1 cellular context compared by ENCODE assay signal in the genomic region with DNA sequence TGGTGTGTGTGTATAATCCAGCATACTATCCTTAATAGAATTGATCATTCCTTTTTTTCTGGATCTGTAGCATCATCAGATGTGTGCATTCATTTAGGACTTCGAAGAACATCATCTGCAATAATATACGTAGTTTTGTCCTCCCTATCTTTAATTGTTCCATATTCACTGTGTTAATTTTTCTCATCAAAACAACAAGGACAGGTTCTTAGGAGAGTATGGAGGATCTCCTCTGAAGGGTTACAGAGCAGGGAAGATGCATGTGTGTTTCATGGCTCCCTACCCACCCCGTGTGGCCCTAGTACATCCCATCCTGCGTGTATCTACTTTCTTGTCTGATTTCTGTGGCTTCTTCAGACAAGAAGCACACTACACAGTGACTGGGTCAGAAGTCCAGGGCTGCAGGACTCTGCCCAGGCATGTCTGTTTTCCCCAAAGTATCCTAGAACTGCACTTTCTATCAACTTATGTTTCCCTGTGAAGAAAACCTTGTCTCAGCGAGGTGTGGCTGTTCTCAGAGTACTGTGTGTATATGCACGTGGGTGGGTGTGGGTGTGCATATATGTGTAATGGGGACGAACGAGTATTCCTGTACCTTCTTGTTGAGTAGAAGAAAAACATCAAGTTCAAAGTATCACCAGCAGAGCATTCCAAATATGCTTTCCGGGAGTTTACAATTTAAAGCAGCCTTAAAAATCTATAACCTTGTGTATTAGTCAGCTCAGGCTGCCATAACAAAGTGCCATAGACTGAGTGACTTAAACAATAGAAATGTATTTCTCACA.
TF ChIP-seq lines count a peak whose summit lies in the region.

No MANE protein-coding gene starts in this region.

TF ChIP-seq in HepG2, 621 proteins besides CTCF, POLR2A, EP300 and RAD21 (continued from another document):
- TF ChIP-seq, protein P1, sequence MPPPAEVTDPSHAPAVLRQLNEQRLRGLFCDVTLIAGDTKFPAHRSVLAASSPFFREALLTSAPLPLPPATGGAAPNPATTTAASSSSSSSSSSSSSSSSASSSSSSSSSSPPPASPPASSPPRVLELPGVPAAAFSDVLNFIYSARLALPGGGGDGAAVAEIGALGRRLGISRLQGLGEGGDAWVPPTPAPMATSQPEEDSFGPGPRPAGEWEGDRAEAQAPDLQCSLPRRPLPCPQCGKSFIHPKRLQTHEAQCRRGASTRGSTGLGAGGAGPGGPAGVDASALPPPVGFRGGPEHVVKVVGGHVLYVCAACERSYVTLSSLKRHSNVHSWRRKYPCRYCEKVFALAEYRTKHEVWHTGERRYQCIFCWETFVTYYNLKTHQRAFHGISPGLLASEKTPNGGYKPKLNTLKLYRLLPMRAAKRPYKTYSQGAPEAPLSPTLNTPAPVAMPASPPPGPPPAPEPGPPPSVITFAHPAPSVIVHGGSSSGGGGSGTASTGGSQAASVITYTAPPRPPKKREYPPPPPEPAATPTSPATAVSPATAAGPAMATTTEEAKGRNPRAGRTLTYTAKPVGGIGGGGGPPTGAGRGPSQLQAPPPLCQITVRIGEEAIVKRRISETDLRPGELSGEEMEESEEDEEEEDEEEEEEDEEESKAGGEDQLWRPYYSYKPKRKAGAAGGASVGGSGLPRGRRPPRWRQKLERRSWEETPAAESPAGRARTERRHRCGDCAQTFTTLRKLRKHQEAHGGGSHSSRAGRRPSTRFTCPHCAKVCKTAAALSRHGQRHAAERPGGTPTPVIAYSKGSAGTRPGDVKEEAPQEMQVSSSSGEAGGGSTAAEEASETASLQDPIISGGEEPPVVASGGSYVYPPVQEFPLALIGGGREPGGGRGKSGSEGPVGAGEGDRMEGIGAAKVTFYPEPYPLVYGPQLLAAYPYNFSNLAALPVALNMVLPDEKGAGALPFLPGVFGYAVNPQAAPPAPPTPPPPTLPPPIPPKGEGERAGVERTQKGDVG (CRISPR knock-in tag; IDR thresholded peaks at IDR 0.05; ENCODE audit: borderline replicate concordance), result peak; percentile 72; the same call in 1 of the 2 replicates
- peak; percentile 22; the same call in 1 of the 2 replicates for TF ChIP-seq POGZ (CRISPR knock-in tag; IDR thresholded peaks at IDR 0.05)
- TF ChIP-seq HOXA3 (CRISPR knock-in tag; IDR thresholded peaks at IDR 0.05), result peak; percentile 25; the same call in 1 of the 2 replicates
- TF ChIP-seq ZNF556 (CRISPR knock-in tag; IDR thresholded peaks at IDR 0.05; ENCODE audit: borderline replicate concordance), result no peak
- peak; percentile 40; the same call in 1 of the 2 replicates for TF ChIP-seq SAP130 (CRISPR knock-in tag; IDR thresholded peaks at IDR 0.05; ENCODE audit: low read depth)
- peak; percentile 15; the same call in 1 of the 2 replicates for TF ChIP-seq FOXA3 (CRISPR knock-in tag; IDR thresholded peaks at IDR 0.05)
- no peak for TF ChIP-seq NONO (IDR thresholded peaks at IDR 0.05)
- TF ChIP-seq NONO (CRISPR knock-in tag; conservative IDR thresholded peaks at IDR 0.05), result 0 out of 2 replicates have a peak, but pooled peaks have one; percentile 34
- 0 out of 2 replicates have a peak, but pooled peaks have one; percentile 30 for TF ChIP-seq MIER2 (CRISPR knock-in tag; IDR thresholded peaks at IDR 0.05)
- no peak for TF ChIP-seq MBD4 (IDR thresholded peaks at IDR 0.05; ENCODE audit: borderline replicate concordance, low read length)
- TF ChIP-seq TBX2 (CRISPR knock-in tag; IDR thresholded peaks at IDR 0.05; ENCODE audit: borderline replicate concordance), result peak; percentile 47
- TF ChIP-seq ZFP1 (CRISPR knock-in tag; IDR thresholded peaks at IDR 0.05), result 0 out of 2 replicates have a peak, but pooled peaks have one; percentile 37
- TF ChIP-seq BCL6 (CRISPR knock-in tag; IDR thresholded peaks at IDR 0.05), result 0 out of 2 replicates have a peak, but pooled peaks have one; percentile 15
- 0 out of 2 replicates have a peak, but pooled peaks have one; percentile 4 for TF ChIP-seq HNF4G (IDR thresholded peaks at IDR 0.05; ENCODE audit: borderline replicate concordance, low read depth, low read length)
- TF ChIP-seq HNF4G (CRISPR knock-in tag; IDR thresholded peaks at IDR 0.05; ENCODE audit: borderline replicate concordance, low read depth), result no peak
- TF ChIP-seq, protein P2, sequence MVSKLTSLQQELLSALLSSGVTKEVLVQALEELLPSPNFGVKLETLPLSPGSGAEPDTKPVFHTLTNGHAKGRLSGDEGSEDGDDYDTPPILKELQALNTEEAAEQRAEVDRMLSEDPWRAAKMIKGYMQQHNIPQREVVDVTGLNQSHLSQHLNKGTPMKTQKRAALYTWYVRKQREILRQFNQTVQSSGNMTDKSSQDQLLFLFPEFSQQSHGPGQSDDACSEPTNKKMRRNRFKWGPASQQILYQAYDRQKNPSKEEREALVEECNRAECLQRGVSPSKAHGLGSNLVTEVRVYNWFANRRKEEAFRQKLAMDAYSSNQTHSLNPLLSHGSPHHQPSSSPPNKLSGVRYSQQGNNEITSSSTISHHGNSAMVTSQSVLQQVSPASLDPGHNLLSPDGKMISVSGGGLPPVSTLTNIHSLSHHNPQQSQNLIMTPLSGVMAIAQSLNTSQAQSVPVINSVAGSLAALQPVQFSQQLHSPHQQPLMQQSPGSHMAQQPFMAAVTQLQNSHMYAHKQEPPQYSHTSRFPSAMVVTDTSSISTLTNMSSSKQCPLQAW (CRISPR knock-in tag; IDR thresholded peaks at IDR 0.05), result peak; percentile 72; the same call in 1 of the 2 replicates
- no peak for TF ChIP-seq SOX6 (IDR thresholded peaks at IDR 0.05)
- peak; percentile 38 for TF ChIP-seq SOX6 (CRISPR knock-in tag; IDR thresholded peaks at IDR 0.05)
- TF ChIP-seq YEATS2 (CRISPR knock-in tag; IDR thresholded peaks at IDR 0.05; ENCODE audit: borderline replicate concordance), result peak; percentile 41; the same call in 1 of the 2 replicates
- TF ChIP-seq RBAK (CRISPR knock-in tag; IDR thresholded peaks at IDR 0.05), result peak; percentile 91
- no peak for TF ChIP-seq PAF1 (CRISPR knock-in tag; IDR thresholded peaks at IDR 0.05)
- TF ChIP-seq ZNF777 (CRISPR knock-in tag; IDR thresholded peaks at IDR 0.05), result no peak
- TF ChIP-seq ZNF567 (CRISPR knock-in tag; IDR thresholded peaks at IDR 0.05; ENCODE audit: borderline replicate concordance), result 0 out of 2 replicates have a peak, but pooled peaks have one; percentile 35
- TF ChIP-seq, protein P3, sequence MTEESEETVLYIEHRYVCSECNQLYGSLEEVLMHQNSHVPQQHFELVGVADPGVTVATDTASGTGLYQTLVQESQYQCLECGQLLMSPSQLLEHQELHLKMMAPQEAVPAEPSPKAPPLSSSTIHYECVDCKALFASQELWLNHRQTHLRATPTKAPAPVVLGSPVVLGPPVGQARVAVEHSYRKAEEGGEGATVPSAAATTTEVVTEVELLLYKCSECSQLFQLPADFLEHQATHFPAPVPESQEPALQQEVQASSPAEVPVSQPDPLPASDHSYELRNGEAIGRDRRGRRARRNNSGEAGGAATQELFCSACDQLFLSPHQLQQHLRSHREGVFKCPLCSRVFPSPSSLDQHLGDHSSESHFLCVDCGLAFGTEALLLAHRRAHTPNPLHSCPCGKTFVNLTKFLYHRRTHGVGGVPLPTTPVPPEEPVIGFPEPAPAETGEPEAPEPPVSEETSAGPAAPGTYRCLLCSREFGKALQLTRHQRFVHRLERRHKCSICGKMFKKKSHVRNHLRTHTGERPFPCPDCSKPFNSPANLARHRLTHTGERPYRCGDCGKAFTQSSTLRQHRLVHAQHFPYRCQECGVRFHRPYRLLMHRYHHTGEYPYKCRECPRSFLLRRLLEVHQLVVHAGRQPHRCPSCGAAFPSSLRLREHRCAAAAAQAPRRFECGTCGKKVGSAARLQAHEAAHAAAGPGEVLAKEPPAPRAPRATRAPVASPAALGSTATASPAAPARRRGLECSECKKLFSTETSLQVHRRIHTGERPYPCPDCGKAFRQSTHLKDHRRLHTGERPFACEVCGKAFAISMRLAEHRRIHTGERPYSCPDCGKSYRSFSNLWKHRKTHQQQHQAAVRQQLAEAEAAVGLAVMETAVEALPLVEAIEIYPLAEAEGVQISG (CRISPR knock-in tag; IDR thresholded peaks at IDR 0.05), result peak; percentile 24; the same call in 1 of the 2 replicates
- TF ChIP-seq, protein P4, sequence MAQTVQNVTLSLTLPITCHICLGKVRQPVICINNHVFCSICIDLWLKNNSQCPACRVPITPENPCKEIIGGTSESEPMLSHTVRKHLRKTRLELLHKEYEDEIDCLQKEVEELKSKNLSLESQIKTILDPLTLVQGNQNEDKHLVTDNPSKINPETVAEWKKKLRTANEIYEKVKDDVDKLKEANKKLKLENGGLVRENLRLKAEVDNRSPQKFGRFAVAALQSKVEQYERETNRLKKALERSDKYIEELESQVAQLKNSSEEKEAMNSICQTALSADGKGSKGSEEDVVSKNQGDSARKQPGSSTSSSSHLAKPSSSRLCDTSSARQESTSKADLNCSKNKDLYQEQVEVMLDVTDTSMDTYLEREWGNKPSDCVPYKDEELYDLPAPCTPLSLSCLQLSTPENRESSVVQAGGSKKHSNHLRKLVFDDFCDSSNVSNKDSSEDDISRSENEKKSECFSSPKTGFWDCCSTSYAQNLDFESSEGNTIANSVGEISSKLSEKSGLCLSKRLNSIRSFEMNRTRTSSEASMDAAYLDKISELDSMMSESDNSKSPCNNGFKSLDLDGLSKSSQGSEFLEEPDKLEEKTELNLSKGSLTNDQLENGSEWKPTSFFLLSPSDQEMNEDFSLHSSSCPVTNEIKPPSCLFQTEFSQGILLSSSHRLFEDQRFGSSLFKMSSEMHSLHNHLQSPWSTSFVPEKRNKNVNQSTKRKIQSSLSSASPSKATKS (CRISPR knock-in tag; IDR thresholded peaks at IDR 0.05), result 0 out of 2 replicates have a peak, but pooled peaks have one; percentile 55
- TF ChIP-seq ZNF713 (CRISPR knock-in tag; IDR thresholded peaks at IDR 0.05), result no peak
- TF ChIP-seq HNF4A (CRISPR knock-in tag; IDR thresholded peaks at IDR 0.05), result peak; percentile 65
- TF ChIP-seq, protein P5, sequence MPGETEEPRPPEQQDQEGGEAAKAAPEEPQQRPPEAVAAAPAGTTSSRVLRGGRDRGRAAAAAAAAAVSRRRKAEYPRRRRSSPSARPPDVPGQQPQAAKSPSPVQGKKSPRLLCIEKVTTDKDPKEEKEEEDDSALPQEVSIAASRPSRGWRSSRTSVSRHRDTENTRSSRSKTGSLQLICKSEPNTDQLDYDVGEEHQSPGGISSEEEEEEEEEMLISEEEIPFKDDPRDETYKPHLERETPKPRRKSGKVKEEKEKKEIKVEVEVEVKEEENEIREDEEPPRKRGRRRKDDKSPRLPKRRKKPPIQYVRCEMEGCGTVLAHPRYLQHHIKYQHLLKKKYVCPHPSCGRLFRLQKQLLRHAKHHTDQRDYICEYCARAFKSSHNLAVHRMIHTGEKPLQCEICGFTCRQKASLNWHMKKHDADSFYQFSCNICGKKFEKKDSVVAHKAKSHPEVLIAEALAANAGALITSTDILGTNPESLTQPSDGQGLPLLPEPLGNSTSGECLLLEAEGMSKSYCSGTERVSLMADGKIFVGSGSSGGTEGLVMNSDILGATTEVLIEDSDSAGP (CRISPR knock-in tag; IDR thresholded peaks at IDR 0.05; ENCODE audit: borderline replicate concordance), result no peak
- TF ChIP-seq, protein P6, sequence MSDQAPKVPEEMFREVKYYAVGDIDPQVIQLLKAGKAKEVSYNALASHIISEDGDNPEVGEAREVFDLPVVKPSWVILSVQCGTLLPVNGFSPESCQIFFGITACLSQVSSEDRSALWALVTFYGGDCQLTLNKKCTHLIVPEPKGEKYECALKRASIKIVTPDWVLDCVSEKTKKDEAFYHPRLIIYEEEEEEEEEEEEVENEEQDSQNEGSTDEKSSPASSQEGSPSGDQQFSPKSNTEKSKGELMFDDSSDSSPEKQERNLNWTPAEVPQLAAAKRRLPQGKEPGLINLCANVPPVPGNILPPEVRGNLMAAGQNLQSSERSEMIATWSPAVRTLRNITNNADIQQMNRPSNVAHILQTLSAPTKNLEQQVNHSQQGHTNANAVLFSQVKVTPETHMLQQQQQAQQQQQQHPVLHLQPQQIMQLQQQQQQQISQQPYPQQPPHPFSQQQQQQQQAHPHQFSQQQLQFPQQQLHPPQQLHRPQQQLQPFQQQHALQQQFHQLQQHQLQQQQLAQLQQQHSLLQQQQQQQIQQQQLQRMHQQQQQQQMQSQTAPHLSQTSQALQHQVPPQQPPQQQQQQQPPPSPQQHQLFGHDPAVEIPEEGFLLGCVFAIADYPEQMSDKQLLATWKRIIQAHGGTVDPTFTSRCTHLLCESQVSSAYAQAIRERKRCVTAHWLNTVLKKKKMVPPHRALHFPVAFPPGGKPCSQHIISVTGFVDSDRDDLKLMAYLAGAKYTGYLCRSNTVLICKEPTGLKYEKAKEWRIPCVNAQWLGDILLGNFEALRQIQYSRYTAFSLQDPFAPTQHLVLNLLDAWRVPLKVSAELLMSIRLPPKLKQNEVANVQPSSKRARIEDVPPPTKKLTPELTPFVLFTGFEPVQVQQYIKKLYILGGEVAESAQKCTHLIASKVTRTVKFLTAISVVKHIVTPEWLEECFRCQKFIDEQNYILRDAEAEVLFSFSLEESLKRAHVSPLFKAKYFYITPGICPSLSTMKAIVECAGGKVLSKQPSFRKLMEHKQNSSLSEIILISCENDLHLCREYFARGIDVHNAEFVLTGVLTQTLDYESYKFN (CRISPR knock-in tag; conservative IDR thresholded peaks at IDR 0.05), result peak; percentile 66
- TF ChIP-seq, protein P7, sequence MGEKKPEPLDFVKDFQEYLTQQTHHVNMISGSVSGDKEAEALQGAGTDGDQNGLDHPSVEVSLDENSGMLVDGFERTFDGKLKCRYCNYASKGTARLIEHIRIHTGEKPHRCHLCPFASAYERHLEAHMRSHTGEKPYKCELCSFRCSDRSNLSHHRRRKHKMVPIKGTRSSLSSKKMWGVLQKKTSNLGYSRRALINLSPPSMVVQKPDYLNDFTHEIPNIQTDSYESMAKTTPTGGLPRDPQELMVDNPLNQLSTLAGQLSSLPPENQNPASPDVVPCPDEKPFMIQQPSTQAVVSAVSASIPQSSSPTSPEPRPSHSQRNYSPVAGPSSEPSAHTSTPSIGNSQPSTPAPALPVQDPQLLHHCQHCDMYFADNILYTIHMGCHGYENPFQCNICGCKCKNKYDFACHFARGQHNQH (CRISPR knock-in tag; IDR thresholded peaks at IDR 0.05), result 0 out of 2 replicates have a peak, but pooled peaks have one; percentile 32
- peak; percentile 53; the same call in 1 of the 2 replicates for TF ChIP-seq SALL1 (CRISPR knock-in tag; IDR thresholded peaks at IDR 0.05)
- TF ChIP-seq, protein P8, sequence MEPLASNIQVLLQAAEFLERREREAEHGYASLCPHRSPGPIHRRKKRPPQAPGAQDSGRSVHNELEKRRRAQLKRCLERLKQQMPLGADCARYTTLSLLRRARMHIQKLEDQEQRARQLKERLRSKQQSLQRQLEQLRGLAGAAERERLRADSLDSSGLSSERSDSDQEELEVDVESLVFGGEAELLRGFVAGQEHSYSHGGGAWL (CRISPR knock-in tag; IDR thresholded peaks at IDR 0.05), result no peak
- TF ChIP-seq SOX13 (IDR thresholded peaks at IDR 0.05), result no peak
- peak in 1 of 2 experiments; percentile 4; a peak in 1 of 4 replicates for TF ChIP-seq SOX13 (CRISPR knock-in tag; conservative IDR thresholded peaks at IDR 0.05 in 1 of 2, IDR thresholded peaks at IDR 0.05 in 1 of 2)
- no peak for TF ChIP-seq ZNF543 (CRISPR knock-in tag; IDR thresholded peaks at IDR 0.05)
- no peak for TF ChIP-seq TOPORS (CRISPR knock-in tag; IDR thresholded peaks at IDR 0.05)
- no peak for TF ChIP-seq SMARCE1 (IDR thresholded peaks at IDR 0.05; ENCODE audit: borderline replicate concordance)
